ENCODE assay signal across 8 cellular contexts in the genomic region with DNA sequence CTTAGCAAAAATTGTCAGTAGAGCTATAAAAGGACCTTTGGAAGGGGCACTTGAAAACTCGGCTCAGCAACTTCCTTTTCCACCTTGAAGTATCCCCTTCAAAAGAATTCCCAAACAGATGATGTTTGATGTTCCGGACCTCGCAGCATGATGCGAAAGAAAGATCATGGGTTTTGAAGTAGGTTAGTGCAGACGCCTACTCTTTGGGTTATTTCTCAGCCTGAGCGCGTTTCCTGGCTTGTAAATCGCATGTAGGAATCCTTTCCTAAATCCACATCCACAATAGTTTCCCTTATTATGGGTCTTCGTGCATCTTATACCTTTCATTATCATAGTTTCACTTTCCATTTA. TPM values are rescaled to one million over a fixed set of nuclear protein-coding genes. Genes with fewer than 3 reads are reported as not detected.
DNase-seq lines count a peak whose midpoint lies in the region; ATAC-seq and TF ChIP-seq lines count a peak whose summit lies in the region.

No MANE protein-coding gene starts in this region.

- H3K27me3 ChIP-seq in AG04450 (ENCODE audit: control insufficient read depth, insufficient read depth, low read length) = no peaks in the 10 kb centered on the region
- no peaks in the 10 kb centered on the region for H3K27me3 ChIP-seq in Karpas-422 (ENCODE audit: low read length)

- H3K4me2 ChIP-seq in Karpas-422 (ENCODE audit: low read depth, low read length, poor library complexity, severe bottlenecking) = peak overlapping the region; percentile 88

- H3K27me3 Mint-ChIP-seq in naive B cell = no peaks in the 10 kb centered on the region

- H3K4me3 ChIP-seq in AG04450 (ENCODE audit: low read depth, low read length) (peak overlapping the region; percentile 92), Karpas-422 (ENCODE audit: low read length) (peak overlapping the region; percentile 70)

- H3K36me3 ChIP-seq in Karpas-422 (ENCODE audit: insufficient read depth, low read length) = peaks cover 17% of the 10 kb centered on the region; the same call in 1 of the 2 replicates

- CTCF ChIA-PET in AG04450 (lab: Charles Lee) = no interaction called here

- H3K27ac Mint-ChIP-seq in naive B cell = peak overlapping the region; percentile 86 to 99 (median 98)

- H3K36me3 Mint-ChIP-seq in naive B cell = no peaks in the 10 kb centered on the region

- H3K9me3 ChIP-seq in AG04450 (ENCODE audit: control insufficient read depth, insufficient read depth, low read length) (peaks cover 3% of the 10 kb centered on the region; the same call in 1 of the 2 replicates), Karpas-422 (ENCODE audit: low read length) (no peaks in the 10 kb centered on the region)

- no peak for DNase-seq in AG04450 (ENCODE audit: low read depth, low spot score)
- no peak for DNase-seq in Karpas-422
- DNase-seq in cerebellum (ENCODE audit: low spot score) = peak; percentile 2
- no peak for DNase-seq in naive B cell
- no peak for DNase-seq in SW480 (ENCODE audit: low spot score)
- DNase-seq in central memory CD4-positive, alpha-beta T cell = no peak
- DNase-seq in GM19240 (ENCODE audit: insufficient read length, low spot score) = no peak

- H3K9me2 ChIP-seq in Karpas-422 (replicated peaks; ENCODE audit: insufficient read depth, low read length) = no peaks in the 10 kb centered on the region

- H3K27ac ChIP-seq in AG04450 (ENCODE audit: low read depth, low read length) = peak overlapping the region; percentile 83
- H3K27ac ChIP-seq in Karpas-422 (ENCODE audit: low read length) = no peak overlapping the region

- no peaks in the 10 kb centered on the region for H4K20me1 ChIP-seq in Karpas-422 (ENCODE audit: insufficient read depth, low read depth, low read length)

- peaks cover 33 to 41% (median 38%) of the 10 kb centered on the region in 3 donors for H3K4me1 Mint-ChIP-seq in naive B cell

- TF ChIP-seq CTCF in AG04450 (IDR thresholded peaks at IDR 0.05; ENCODE audit: low read depth, low read length) = no peak

- ATAC-seq in naive B cell (ENCODE audit: low read depth in 2 of 2) (no peak), GM18505 (IDR thresholded peaks at IDR 0.05; ENCODE audit: unreplicated experiment) (no peak)

- H3K9me3 Mint-ChIP-seq in naive B cell = no peaks in the 10 kb centered on the region

- POLR2A ChIA-PET in AG04450 (lab: Yijun Ruan, JAX) = interaction anchor here (0.5 kb wide), 1 partner anchor 804 kb away, joined by 4 read pairs; no protein-coding TSS in a partner anchor

- peaks cover 41% of the 10 kb centered on the region for H3K4me1 ChIP-seq in Karpas-422 (ENCODE audit: low read length)

- no peak for TF ChIP-seq POLR2A in GM18505 (IDR thresholded peaks at IDR 0.05; ENCODE audit: borderline replicate concordance, extremely low read depth, insufficient read depth, insufficient read length)

- H3K9ac ChIP-seq in Karpas-422 (ENCODE audit: low read length) = peak overlapping the region; percentile 85

- H2AFZ ChIP-seq in Karpas-422 (ENCODE audit: low read length) = peak overlapping the region; percentile 97

- H3K79me2 ChIP-seq in Karpas-422 (ENCODE audit: low read length) = peaks cover 43% of the 10 kb centered on the region

- H3K4me3 Mint-ChIP-seq in naive B cell = peak overlapping the region; percentile 87 to 97 (median 94)

RNA-seq across cellular contexts. Expression of a gene that starts 0.6 kb away (rescaled TPM):
- polyA plus RNA-seq in AG04450 (2011; rRNA removed) (23.7 and 30.5 TPM in 2 replicates), naive B cell (ENCODE audit: low read depth in 6 of 6) (10 to 100 TPM; 16.8 to 33.2 (median 31.3) TPM)
- 20.0 and 39.7 TPM in 2 replicates for polyA minus RNA-seq in AG04450 (2011; rRNA and poly(A)+ RNA removed)
- 23.2 and 35.4 TPM in 2 replicates for total RNA-seq in Karpas-422 (2014; rRNA removed; shearing (Covaris generic); ENCODE audit: low replicate concordance)
- total RNA-seq in cerebellum = 22.2 TPM
